1 cellular context compared by ENCODE assay signal in the genomic region with DNA sequence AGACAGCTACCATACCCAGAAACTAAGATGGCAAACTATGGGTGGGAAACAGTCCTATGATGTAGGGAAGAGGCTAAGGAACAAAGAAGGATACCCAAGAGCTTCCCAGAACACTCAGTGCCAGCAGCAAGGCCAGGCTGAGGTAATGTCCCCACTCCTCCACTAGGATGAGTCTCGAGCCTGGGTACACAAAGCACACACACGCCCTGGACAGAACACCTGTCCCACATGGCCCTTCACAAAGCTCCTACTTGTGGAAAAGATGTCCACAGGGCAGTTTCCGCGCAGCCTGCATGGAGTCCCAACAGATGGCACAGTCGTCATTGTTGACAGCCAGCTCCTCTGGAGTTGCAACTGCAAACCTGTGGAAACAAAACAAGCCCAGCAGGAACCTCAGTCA.
TF ChIP-seq lines count a peak whose summit lies in the region.

No MANE protein-coding gene starts in this region.

TF ChIP-seq in HepG2, 621 proteins besides CTCF, POLR2A, EP300 and RAD21:
- TF ChIP-seq, protein P1, sequence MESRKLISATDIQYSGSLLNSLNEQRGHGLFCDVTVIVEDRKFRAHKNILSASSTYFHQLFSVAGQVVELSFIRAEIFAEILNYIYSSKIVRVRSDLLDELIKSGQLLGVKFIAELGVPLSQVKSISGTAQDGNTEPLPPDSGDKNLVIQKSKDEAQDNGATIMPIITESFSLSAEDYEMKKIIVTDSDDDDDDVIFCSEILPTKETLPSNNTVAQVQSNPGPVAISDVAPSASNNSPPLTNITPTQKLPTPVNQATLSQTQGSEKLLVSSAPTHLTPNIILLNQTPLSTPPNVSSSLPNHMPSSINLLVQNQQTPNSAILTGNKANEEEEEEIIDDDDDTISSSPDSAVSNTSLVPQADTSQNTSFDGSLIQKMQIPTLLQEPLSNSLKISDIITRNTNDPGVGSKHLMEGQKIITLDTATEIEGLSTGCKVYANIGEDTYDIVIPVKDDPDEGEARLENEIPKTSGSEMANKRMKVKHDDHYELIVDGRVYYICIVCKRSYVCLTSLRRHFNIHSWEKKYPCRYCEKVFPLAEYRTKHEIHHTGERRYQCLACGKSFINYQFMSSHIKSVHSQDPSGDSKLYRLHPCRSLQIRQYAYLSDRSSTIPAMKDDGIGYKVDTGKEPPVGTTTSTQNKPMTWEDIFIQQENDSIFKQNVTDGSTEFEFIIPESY (CRISPR knock-in tag; IDR thresholded peaks at IDR 0.05), result 0 out of 2 replicates have a peak, but pooled peaks have one; percentile 19
- TF ChIP-seq ARID2 (CRISPR knock-in tag; IDR thresholded peaks at IDR 0.05; ENCODE audit: borderline replicate concordance) (no peak), STAG1 (CRISPR knock-in tag; IDR thresholded peaks at IDR 0.05) (peak; percentile 58), ZNF446 (CRISPR knock-in tag; IDR thresholded peaks at IDR 0.05) (no peak), FOXA1 (IDR thresholded peaks at IDR 0.05) (no peak), FOXA1 (CRISPR knock-in tag; IDR thresholded peaks at IDR 0.05) (peak; percentile 81), ZMYM4 (CRISPR knock-in tag; IDR thresholded peaks at IDR 0.05) (0 out of 2 replicates have a peak, but pooled peaks have one; percentile 18), XRCC5 (optimal IDR thresholded peaks at IDR 0.05; ENCODE audit: low read length) (peak; percentile 14), SIN3A (IDR thresholded peaks at IDR 0.05; ENCODE audit: borderline replicate concordance, low read depth, low read length) (no peak), MYC (CRISPR knock-in tag; IDR thresholded peaks at IDR 0.05; ENCODE audit: borderline replicate concordance) (peak; percentile 23; the same call in 1 of the 2 replicates)
